In genomic region chr6:31581511-31582229, GRCh38 we compare ENCODE assay signal across 8 cellular contexts. TPM values are rescaled to one million over a fixed set of nuclear protein-coding genes. Genes with fewer than 3 reads are reported as not detected.
DNase-seq lines count a peak whose midpoint lies in the region; ATAC-seq and TF ChIP-seq lines count a peak whose summit lies in the region.

No MANE protein-coding gene starts in this region.

- peak; percentile 5 for ATAC-seq in body of pancreas
- ATAC-seq in left lung: peak; percentile 20
- no peak for ATAC-seq in GM19395 (IDR thresholded peaks at IDR 0.05; ENCODE audit: unreplicated experiment)

- TF ChIP-seq POLR2A in body of pancreas (IDR thresholded peaks at IDR 0.05): no peak

- H3K36me3 ChIP-seq in body of pancreas (replicated peaks in 1 of 2; ENCODE audit: insufficient read depth in 1 of 2, low read depth in 2 of 2): no peaks in the 10 kb centered on the region
- peaks cover 0 to 17% of the 10 kb centered on the region in 2 donors for H3K36me3 ChIP-seq in left lung
- H3K36me3 ChIP-seq in tibial artery: no peaks in the 10 kb centered on the region

- no peaks in the 10 kb centered on the region for H3K27me3 ChIP-seq in body of pancreas
- no peaks in the 10 kb centered on the region for H3K27me3 ChIP-seq in left lung
- H3K27me3 ChIP-seq in tibial artery: peaks cover 0 to 5% of the 10 kb centered on the region in 2 donors

- intact Hi-C loops in body of pancreas (cut with DNase I): no loop called here
- intact Hi-C loops in left lung (cut with DNase I): no loop called here
- intact Hi-C loops in tibial artery (cut with DNase I; ENCODE audit: low total_unique reads): no loop called here

- H3K27ac ChIP-seq in body of pancreas (peak overlapping the region in 3 of 4 donors; percentile 56 to 73 (median 62)), left lung (peak overlapping the region; percentile 65 to 88), tibial artery (peak overlapping the region; percentile 56 to 76)

- H3K4me1 ChIP-seq in body of pancreas: peaks cover 40% of the 10 kb centered on the region
- peaks cover 0 to 87% of the 10 kb centered on the region in 2 donors for H3K4me1 ChIP-seq in left lung
- H3K4me1 ChIP-seq in tibial artery: peaks cover 0 to 16% (median 11%) of the 10 kb centered on the region in 4 donors

- peak; percentile 55 for DNase-seq in stimulated activated CD4-positive, alpha-beta T cell treated with anti-CD3 and anti-CD28 coated beads, Interleukin-15, amount 100 ng/mL, for 24 hours
- DNase-seq in stimulated activated CD4-positive, alpha-beta T cell treated with anti-CD3 and anti-CD28 coated beads, Interleukin-4, amount 100 ng/mL, for 24 hours: no peak
- DNase-seq in body of pancreas (peak in 1 of 4 donors; percentile 25), left lung (peak in 1 of 2 donors; percentile 72), tibial artery (no peak), occipital lobe (lab: John Stamatoyannopoulos, UW) (no peak), retina (no peak)

- 22 to 46% methylated on average over 7 to 15 of the region's 15 CpGs for WGBS in body of pancreas, 2 donors

- H3K4me3 ChIP-seq in body of pancreas (peak overlapping the region; percentile 48 to 57), left lung (peak overlapping the region; percentile 79 to 82), tibial artery (peak overlapping the region; percentile 61 to 66)

- H3K9me3 ChIP-seq in body of pancreas (no peaks in the 10 kb centered on the region), left lung (no peaks in the 10 kb centered on the region), tibial artery (no peaks in the 10 kb centered on the region)

- TF ChIP-seq CTCF in body of pancreas (IDR thresholded peaks at IDR 0.05): no peak
- no peak for TF ChIP-seq CTCF in left lung (IDR thresholded peaks at IDR 0.05)
- no peak for TF ChIP-seq CTCF in tibial artery (IDR thresholded peaks at IDR 0.05)

RNA-seq across cellular contexts. Expression of gene LTB, which starts 0.6 kb away (rescaled TPM):
- total RNA-seq in body of pancreas (under 1 TPM in 1 of 2 donors, not detected in 1; 0.78 TPM), left lung (10 to 100 TPM; 10.3 to 13.7 TPM), occipital lobe (0.31 TPM)

RNA-seq across cellular contexts. Expression of gene LST1, which starts 4.4 kb away (rescaled TPM):
- total RNA-seq in body of pancreas (1 to 10 TPM; 2.9 to 6.9 TPM), left lung (10 to 100 TPM; 32.7 to 95.1 TPM), occipital lobe (0.94 TPM)

RNA-seq across cellular contexts. Expression of gene TNF, which starts 6.3 kb away (rescaled TPM):
- total RNA-seq in body of pancreas (1 to 10 TPM in 1 of 2 donors, under 1 TPM in 1; 0.66 to 1.3 TPM), left lung (10 to 100 TPM in 1 of 2 donors, under 1 TPM in 1; 0.29 to 10.4 TPM), occipital lobe (not detected)

RNA-seq across cellular contexts. Expression of gene LTA, which starts 9.6 kb away (rescaled TPM):
- total RNA-seq in body of pancreas (not detected), left lung (under 1 TPM; 0.17 to 0.65 TPM), occipital lobe (not detected)

RNA-seq across cellular contexts. Expression of gene NCR3, which starts 11.1 kb away (rescaled TPM):
- total RNA-seq in body of pancreas (not detected), left lung (1 to 10 TPM in 1 of 2 donors, under 1 TPM in 1; 0.67 to 1.5 TPM), occipital lobe (not detected)

Comparison
In these comparisons a context has a peak if more than half of its experiments do, and no peak if none do; other contexts are left out.
1. RNA of gene LST1, which starts 4.4 kb away (total RNA-seq): 32.7 to 95.1 TPM in left lung; 2.9 to 6.9 TPM in body of pancreas and 0.94 TPM in occipital lobe (single experiment); every median in the first group is over 4 times any median in the second.
2. Peak in every context shown above with its lines, with median percentiles within 50 percentile points of each other: H3K27ac ChIP-seq and H3K4me3 ChIP-seq.